ENCODE assay signal across 1 cellular context in genomic region chr6:43687437-43688347, GRCh38.
TF ChIP-seq lines count a peak whose summit lies in the region.

TSS of gene MRPS18A (minus strand) at chr6:43687791. CDS start at chr6:43687779, 12 bp downstream.

TF ChIP-seq in K562, 482 proteins besides CTCF, POLR2A, EP300 and RAD21 (continued from another document and continues in another):
- no peak for TF ChIP-seq ZNF280A (IDR thresholded peaks at IDR 0.05; ENCODE audit: low read depth, partially characterized antibody)
- no peak for TF ChIP-seq ZNF445 (CRISPR knock-in tag; IDR thresholded peaks at IDR 0.05; ENCODE audit: low read depth)
- TF ChIP-seq CHD1 (IDR thresholded peaks at IDR 0.05; ENCODE audit: low read length): peak; percentile 41
- TF ChIP-seq KAT2B (IDR thresholded peaks at IDR 0.05; ENCODE audit: low read depth, low read length): no peak
- TF ChIP-seq GATAD2B (IDR thresholded peaks at IDR 0.05; ENCODE audit: borderline replicate concordance): no peak
- TF ChIP-seq KDM5B (IDR thresholded peaks at IDR 0.05; ENCODE audit: insufficient replicate concordance, low read depth, low read length): peak; percentile 88
- TF ChIP-seq MXD1 (CRISPR knock-in tag; IDR thresholded peaks at IDR 0.05; ENCODE audit: borderline replicate concordance, poor library complexity, severe bottlenecking): peak; percentile 36
- TF ChIP-seq ZNF407 (IDR thresholded peaks at IDR 0.05; ENCODE audit: low read depth): no peak
- TF ChIP-seq NCOA1 (IDR thresholded peaks at IDR 0.05; ENCODE audit: low read depth): peak; percentile 21; the same call in 1 of the 2 replicates
- TF ChIP-seq ATF7 (IDR thresholded peaks at IDR 0.05): peak; percentile 69
- TF ChIP-seq RFX1 (IDR thresholded peaks at IDR 0.05): no peak
- TF ChIP-seq ZNF282 (CRISPR knock-in tag; IDR thresholded peaks at IDR 0.05): no peak
- peak; percentile 80 for TF ChIP-seq TBP (optimal IDR thresholded peaks at IDR 0.05; ENCODE audit: low read depth, low read length)
- TF ChIP-seq ZNF274 (IDR thresholded peaks at IDR 0.05; ENCODE audit: borderline replicate concordance, low read depth, low read length): no peak
- peak; percentile 72 for TF ChIP-seq EGR1 (conservative IDR thresholded peaks at IDR 0.05)
- TF ChIP-seq HDAC8 (tag; IDR thresholded peaks at IDR 0.05): peak; percentile 46; the same call in 1 of the 2 replicates
- peak in 1 of 2 experiments; percentile 35; a peak in 1 of 3 replicates for TF ChIP-seq CBX3 (IDR thresholded peaks at IDR 0.05; ENCODE audit: borderline replicate concordance in 1 of 2, low read length in 2 of 2)
- no peak; the same call in 1 of the 2 replicates for TF ChIP-seq CHD2 (IDR thresholded peaks at IDR 0.05; ENCODE audit: low read depth, low read length)
- no peak for TF ChIP-seq NFYB (IDR thresholded peaks at IDR 0.05; ENCODE audit: extremely low read depth, insufficient read length)
- no peak for TF ChIP-seq RBM34 (IDR thresholded peaks at IDR 0.05; ENCODE audit: borderline replicate concordance, insufficient read depth, low read length)
- TF ChIP-seq ID3 (CRISPR knock-in tag; IDR thresholded peaks at IDR 0.05): no peak
- peak; percentile 47; the same call in 1 of the 2 replicates for TF ChIP-seq ID3 (tag; IDR thresholded peaks at IDR 0.05)
- TF ChIP-seq ADNP (tag; IDR thresholded peaks at IDR 0.05): no peak
- 0 out of 2 replicates have a peak, but pooled peaks have one; percentile 29 for TF ChIP-seq ZNF740 (CRISPR knock-in tag; IDR thresholded peaks at IDR 0.05)
- no peak for TF ChIP-seq ZNF740 (tag; IDR thresholded peaks at IDR 0.05)
- TF ChIP-seq TAF7 (tag; IDR thresholded peaks at IDR 0.05): peak; percentile 88
- peak; percentile 69; the same call in 1 of the 2 replicates for TF ChIP-seq ETV1 (tag; conservative IDR thresholded peaks at IDR 0.05; ENCODE audit: low read depth)
- TF ChIP-seq ZBTB11 (CRISPR knock-in tag; IDR thresholded peaks at IDR 0.05): peak in 2 of 3 experiments; percentile 17 to 77; a peak in 1 of 6 replicates
- no peak for TF ChIP-seq ZNF12 (CRISPR knock-in tag; IDR thresholded peaks at IDR 0.05)
- TF ChIP-seq GABPB1 (CRISPR knock-in tag; IDR thresholded peaks at IDR 0.05): peak; percentile 95
- peak; percentile 78; the same call in 1 of the 2 replicates for TF ChIP-seq NFRKB (IDR thresholded peaks at IDR 0.05; ENCODE audit: low read depth)
- peak; percentile 95 for TF ChIP-seq RBFOX2 (IDR thresholded peaks at IDR 0.05; ENCODE audit: low read depth, low read length)
- no peak for TF ChIP-seq STAG1 (CRISPR knock-in tag; IDR thresholded peaks at IDR 0.05; ENCODE audit: borderline replicate concordance)
- no peak for TF ChIP-seq KDM2B (CRISPR knock-in tag; IDR thresholded peaks at IDR 0.05)
- TF ChIP-seq THAP12 (CRISPR knock-in tag; IDR thresholded peaks at IDR 0.05): peak; percentile 86
- TF ChIP-seq SPI1 (IDR thresholded peaks at IDR 0.05; ENCODE audit: borderline replicate concordance, low read depth, low read length): peak; percentile 61; the same call in 1 of the 2 replicates
- peak; percentile 19; the same call in 1 of the 2 replicates for TF ChIP-seq TEAD4 (IDR thresholded peaks at IDR 0.05; ENCODE audit: low read length)
- TF ChIP-seq TEAD4 (CRISPR knock-in tag; IDR thresholded peaks at IDR 0.05; ENCODE audit: borderline replicate concordance): no peak
- TF ChIP-seq RBBP5 (IDR thresholded peaks at IDR 0.05; ENCODE audit: borderline replicate concordance, insufficient read depth, low read length, poor library complexity, severe bottlenecking): peak; percentile 94
- TF ChIP-seq ESRRA (IDR thresholded peaks at IDR 0.05; ENCODE audit: borderline replicate concordance, low read depth): peak; percentile 59; the same call in 1 of the 2 replicates
- no peak for TF ChIP-seq MIER1 (IDR thresholded peaks at IDR 0.05; ENCODE audit: low read depth)
- TF ChIP-seq NFE2 (IDR thresholded peaks at IDR 0.05; ENCODE audit: low read depth): no peak
- no peak for TF ChIP-seq HNRNPUL1 (IDR thresholded peaks at IDR 0.05; ENCODE audit: low read length)
- TF ChIP-seq HOMEZ (CRISPR knock-in tag; IDR thresholded peaks at IDR 0.05): no peak
- TF ChIP-seq JUN (IDR thresholded peaks at IDR 0.05; ENCODE audit: borderline replicate concordance, low read depth, low read length): peak; percentile 36; the same call in 1 of the 2 replicates
- peak; percentile 75; the same call in 1 of the 2 replicates for TF ChIP-seq JUN (CRISPR knock-in tag; IDR thresholded peaks at IDR 0.05; ENCODE audit: borderline replicate concordance)
